In the genomic region with DNA sequence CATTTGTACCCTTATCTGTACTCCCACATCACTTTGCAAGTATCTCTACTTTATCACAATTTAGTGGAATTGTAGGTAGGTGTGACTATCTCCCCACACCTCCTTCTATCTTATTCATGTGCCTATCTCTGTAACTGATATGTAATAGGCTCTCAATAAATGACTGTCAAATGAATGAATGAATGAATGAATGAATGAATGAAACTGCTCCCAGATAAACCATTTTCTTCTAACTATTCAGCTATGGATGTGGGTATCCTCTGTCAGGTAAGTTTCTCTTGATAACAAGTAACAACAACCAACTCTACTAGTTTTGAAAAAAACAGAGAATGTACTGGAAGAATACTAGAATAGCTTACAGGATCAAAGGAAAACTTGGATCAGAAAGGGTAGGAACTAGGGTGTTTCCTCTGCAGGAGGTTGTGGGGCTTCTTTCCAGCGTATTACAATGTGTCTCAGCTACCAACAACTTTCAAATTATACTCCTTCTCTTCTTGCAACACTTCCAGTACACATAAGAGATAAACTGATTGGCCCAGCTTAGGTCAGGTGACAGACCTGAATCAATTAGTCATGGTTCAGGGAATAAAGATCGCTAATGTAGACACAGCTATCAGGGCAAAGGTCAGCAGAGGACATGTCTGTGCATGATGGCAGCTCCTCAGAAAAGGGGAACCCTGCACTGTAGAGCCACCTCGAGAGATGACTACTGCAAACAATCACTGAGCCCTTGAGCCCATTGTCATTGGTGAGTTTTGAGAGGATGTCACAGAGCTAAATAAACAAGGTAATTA, we compare ENCODE assay signal across 1 cellular context.
TF ChIP-seq lines count a peak whose summit lies in the region.

No MANE protein-coding gene starts in this region.

TF ChIP-seq in GM12878, 131 proteins besides CTCF, POLR2A, EP300 and RAD21 (continued from another document):
- TF ChIP-seq, protein P1, sequence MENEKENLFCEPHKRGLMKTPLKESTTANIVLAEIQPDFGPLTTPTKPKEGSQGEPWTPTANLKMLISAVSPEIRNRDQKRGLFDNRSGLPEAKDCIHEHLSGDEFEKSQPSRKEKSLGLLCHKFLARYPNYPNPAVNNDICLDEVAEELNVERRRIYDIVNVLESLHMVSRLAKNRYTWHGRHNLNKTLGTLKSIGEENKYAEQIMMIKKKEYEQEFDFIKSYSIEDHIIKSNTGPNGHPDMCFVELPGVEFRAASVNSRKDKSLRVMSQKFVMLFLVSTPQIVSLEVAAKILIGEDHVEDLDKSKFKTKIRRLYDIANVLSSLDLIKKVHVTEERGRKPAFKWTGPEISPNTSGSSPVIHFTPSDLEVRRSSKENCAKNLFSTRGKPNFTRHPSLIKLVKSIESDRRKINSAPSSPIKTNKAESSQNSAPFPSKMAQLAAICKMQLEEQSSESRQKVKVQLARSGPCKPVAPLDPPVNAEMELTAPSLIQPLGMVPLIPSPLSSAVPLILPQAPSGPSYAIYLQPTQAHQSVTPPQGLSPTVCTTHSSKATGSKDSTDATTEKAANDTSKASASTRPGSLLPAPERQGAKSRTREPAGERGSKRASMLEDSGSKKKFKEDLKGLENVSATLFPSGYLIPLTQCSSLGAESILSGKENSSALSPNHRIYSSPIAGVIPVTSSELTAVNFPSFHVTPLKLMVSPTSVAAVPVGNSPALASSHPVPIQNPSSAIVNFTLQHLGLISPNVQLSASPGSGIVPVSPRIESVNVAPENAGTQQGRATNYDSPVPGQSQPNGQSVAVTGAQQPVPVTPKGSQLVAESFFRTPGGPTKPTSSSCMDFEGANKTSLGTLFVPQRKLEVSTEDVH (IDR thresholded peaks at IDR 0.05; ENCODE audit: low read depth, partially characterized antibody), result no peak
- TF ChIP-seq ZNF24 (IDR thresholded peaks at IDR 0.05), result peak; percentile 86; the same call in 1 of the 2 replicates
- TF ChIP-seq MYC (IDR thresholded peaks at IDR 0.05; ENCODE audit: insufficient read depth, insufficient read length, insufficient replicate concordance, low read length, severe bottlenecking), result no peak
- TF ChIP-seq, protein P2, sequence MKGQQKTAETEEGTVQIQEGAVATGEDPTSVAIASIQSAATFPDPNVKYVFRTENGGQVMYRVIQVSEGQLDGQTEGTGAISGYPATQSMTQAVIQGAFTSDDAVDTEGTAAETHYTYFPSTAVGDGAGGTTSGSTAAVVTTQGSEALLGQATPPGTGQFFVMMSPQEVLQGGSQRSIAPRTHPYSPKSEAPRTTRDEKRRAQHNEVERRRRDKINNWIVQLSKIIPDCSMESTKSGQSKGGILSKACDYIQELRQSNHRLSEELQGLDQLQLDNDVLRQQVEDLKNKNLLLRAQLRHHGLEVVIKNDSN (IDR thresholded peaks at IDR 0.05; ENCODE audit: borderline replicate concordance, extremely low read length, insufficient read depth, low read depth, low read length), result peak; percentile 3
- TF ChIP-seq EED (IDR thresholded peaks at IDR 0.05; ENCODE audit: low read depth), result no peak
- TF ChIP-seq IRF4 (IDR thresholded peaks at IDR 0.05; ENCODE audit: low read depth, low read length), result no peak
- no peak for TF ChIP-seq BACH1 (IDR thresholded peaks at IDR 0.05; ENCODE audit: borderline replicate concordance)
- no peak for TF ChIP-seq CHD1 (IDR thresholded peaks at IDR 0.05; ENCODE audit: low read depth, low read length)
- no peak for TF ChIP-seq CBX5 (IDR thresholded peaks at IDR 0.05; ENCODE audit: low read depth)
- TF ChIP-seq BMI1 (IDR thresholded peaks at IDR 0.05; ENCODE audit: borderline replicate concordance), result no peak
- no peak for TF ChIP-seq EZH2 (IDR thresholded peaks at IDR 0.05; ENCODE audit: borderline replicate concordance, control insufficient read depth, low read depth, low read length)
- no peak for TF ChIP-seq FOS (IDR thresholded peaks at IDR 0.05; ENCODE audit: borderline replicate concordance, extremely low read depth, insufficient read length)
- no peak for TF ChIP-seq BRCA1 (IDR thresholded peaks at IDR 0.05; ENCODE audit: low read depth, low read length)
